In the genomic region with DNA sequence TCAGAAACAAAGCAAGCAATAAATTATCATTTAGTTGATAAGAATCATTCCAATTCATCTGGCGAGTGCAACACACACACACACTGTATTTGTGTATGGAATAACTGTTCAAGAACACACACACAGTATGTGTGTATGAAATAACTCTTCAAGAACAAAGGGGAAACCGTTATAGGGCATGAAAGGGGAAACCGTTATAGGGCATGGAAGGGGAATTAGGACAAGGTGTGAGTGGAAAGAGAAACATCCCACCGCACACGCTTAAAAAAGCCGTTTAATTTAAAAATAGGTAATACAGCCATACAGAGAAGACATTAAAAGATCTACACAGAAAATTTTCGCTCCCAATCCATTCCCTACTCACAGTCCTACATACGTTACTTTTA, we compare ENCODE assay signal across 1 cellular context.
TF ChIP-seq lines count a peak whose summit lies in the region.

No MANE protein-coding gene starts in this region.

TF ChIP-seq in GM12878, 131 proteins besides CTCF, POLR2A, EP300 and RAD21 (continued from another document):
- TF ChIP-seq, protein P1, sequence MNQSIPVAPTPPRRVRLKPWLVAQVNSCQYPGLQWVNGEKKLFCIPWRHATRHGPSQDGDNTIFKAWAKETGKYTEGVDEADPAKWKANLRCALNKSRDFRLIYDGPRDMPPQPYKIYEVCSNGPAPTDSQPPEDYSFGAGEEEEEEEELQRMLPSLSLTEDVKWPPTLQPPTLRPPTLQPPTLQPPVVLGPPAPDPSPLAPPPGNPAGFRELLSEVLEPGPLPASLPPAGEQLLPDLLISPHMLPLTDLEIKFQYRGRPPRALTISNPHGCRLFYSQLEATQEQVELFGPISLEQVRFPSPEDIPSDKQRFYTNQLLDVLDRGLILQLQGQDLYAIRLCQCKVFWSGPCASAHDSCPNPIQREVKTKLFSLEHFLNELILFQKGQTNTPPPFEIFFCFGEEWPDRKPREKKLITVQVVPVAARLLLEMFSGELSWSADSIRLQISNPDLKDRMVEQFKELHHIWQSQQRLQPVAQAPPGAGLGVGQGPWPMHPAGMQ (IDR thresholded peaks at IDR 0.05; ENCODE audit: borderline replicate concordance), result no peak
- TF ChIP-seq, protein P2, sequence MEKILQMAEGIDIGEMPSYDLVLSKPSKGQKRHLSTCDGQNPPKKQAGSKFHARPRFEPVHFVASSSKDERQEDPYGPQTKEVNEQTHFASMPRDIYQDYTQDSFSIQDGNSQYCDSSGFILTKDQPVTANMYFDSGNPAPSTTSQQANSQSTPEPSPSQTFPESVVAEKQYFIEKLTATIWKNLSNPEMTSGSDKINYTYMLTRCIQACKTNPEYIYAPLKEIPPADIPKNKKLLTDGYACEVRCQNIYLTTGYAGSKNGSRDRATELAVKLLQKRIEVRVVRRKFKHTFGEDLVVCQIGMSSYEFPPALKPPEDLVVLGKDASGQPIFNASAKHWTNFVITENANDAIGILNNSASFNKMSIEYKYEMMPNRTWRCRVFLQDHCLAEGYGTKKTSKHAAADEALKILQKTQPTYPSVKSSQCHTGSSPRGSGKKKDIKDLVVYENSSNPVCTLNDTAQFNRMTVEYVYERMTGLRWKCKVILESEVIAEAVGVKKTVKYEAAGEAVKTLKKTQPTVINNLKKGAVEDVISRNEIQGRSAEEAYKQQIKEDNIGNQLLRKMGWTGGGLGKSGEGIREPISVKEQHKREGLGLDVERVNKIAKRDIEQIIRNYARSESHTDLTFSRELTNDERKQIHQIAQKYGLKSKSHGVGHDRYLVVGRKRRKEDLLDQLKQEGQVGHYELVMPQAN (conservative IDR thresholded peaks at IDR 0.05), result no peak
- TF ChIP-seq SRF (IDR thresholded peaks at IDR 0.05; ENCODE audit: low read depth in 2 of 2, low read length in 2 of 2) (no peak), RAD51 (IDR thresholded peaks at IDR 0.05) (no peak), RBBP5 (conservative IDR thresholded peaks at IDR 0.05) (no peak), BCL11A (IDR thresholded peaks at IDR 0.05; ENCODE audit: low read depth, low read length) (no peak), CHD1 (IDR thresholded peaks at IDR 0.05; ENCODE audit: low read depth, low read length) (no peak), SUPT20H (IDR thresholded peaks at IDR 0.05; ENCODE audit: borderline replicate concordance, control insufficient read depth, low read depth, low read length) (no peak), NR2F1 (conservative IDR thresholded peaks at IDR 0.05) (no peak), HDGF (IDR thresholded peaks at IDR 0.05) (no peak), FOXK2 (IDR thresholded peaks at IDR 0.05) (no peak), SREBF2 (IDR thresholded peaks at IDR 0.05; ENCODE audit: low read length) (no peak), STAT3 (IDR thresholded peaks at IDR 0.05; ENCODE audit: low read depth, low read length) (no peak)
- TF ChIP-seq, protein P3, sequence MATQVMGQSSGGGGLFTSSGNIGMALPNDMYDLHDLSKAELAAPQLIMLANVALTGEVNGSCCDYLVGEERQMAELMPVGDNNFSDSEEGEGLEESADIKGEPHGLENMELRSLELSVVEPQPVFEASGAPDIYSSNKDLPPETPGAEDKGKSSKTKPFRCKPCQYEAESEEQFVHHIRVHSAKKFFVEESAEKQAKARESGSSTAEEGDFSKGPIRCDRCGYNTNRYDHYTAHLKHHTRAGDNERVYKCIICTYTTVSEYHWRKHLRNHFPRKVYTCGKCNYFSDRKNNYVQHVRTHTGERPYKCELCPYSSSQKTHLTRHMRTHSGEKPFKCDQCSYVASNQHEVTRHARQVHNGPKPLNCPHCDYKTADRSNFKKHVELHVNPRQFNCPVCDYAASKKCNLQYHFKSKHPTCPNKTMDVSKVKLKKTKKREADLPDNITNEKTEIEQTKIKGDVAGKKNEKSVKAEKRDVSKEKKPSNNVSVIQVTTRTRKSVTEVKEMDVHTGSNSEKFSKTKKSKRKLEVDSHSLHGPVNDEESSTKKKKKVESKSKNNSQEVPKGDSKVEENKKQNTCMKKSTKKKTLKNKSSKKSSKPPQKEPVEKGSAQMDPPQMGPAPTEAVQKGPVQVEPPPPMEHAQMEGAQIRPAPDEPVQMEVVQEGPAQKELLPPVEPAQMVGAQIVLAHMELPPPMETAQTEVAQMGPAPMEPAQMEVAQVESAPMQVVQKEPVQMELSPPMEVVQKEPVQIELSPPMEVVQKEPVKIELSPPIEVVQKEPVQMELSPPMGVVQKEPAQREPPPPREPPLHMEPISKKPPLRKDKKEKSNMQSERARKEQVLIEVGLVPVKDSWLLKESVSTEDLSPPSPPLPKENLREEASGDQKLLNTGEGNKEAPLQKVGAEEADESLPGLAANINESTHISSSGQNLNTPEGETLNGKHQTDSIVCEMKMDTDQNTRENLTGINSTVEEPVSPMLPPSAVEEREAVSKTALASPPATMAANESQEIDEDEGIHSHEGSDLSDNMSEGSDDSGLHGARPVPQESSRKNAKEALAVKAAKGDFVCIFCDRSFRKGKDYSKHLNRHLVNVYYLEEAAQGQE (IDR thresholded peaks at IDR 0.05; ENCODE audit: low read depth, low read length), result no peak
- TF ChIP-seq, protein P4, sequence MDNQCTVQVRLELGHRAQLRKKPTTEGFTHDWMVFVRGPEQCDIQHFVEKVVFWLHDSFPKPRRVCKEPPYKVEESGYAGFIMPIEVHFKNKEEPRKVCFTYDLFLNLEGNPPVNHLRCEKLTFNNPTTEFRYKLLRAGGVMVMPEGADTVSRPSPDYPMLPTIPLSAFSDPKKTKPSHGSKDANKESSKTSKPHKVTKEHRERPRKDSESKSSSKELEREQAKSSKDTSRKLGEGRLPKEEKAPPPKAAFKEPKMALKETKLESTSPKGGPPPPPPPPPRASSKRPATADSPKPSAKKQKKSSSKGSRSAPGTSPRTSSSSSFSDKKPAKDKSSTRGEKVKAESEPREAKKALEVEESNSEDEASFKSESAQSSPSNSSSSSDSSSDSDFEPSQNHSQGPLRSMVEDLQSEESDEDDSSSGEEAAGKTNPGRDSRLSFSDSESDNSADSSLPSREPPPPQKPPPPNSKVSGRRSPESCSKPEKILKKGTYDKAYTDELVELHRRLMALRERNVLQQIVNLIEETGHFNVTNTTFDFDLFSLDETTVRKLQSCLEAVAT (IDR thresholded peaks at IDR 0.05), result no peak
- TF ChIP-seq, protein P5, sequence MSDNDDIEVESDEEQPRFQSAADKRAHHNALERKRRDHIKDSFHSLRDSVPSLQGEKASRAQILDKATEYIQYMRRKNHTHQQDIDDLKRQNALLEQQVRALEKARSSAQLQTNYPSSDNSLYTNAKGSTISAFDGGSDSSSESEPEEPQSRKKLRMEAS (IDR thresholded peaks at IDR 0.05; ENCODE audit: low read depth, low read length), result no peak
